In the genomic region with DNA sequence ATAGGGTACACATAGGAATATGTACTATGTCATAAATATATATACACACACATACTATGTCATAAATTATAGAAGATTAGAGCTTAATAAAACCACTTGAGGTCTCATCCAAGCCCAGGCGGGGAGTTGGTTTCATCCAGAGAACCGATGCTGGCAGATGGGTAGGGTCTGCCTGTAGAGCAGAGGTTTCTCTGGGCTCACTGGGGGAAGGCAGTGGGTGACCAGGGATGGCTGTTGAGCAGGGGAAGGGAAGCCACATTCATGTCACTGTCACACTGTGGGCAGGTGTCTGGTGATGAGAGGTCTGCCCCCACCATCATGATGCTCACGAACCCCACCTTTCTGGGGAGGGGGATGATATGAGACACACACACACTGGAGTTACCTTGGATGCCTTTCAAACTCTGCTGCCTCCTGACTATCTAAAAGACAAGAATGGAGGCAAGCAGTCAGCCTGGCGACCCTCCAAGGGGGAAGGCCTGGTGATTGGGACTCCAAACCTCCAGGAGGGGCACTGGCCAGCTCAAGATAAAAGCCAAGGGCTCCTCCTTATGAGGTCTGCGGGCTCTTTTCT, we compare ENCODE assay signal across 30 cellular contexts.
"Had no signal": no experiment of that assay in that cellular context is flagged by ENCODE, and none has a peak within 500 bp of the region (broad histone marks: within the 10 kb centered on the region; RNA-seq: fewer than 3 reads in every experiment).

No MANE protein-coding gene starts in this region.

- H3K4me3 Mint-ChIP-seq: activated B cell treated with CpG ODN at 0.5 μM for 24 hours; activated CD4-positive, alpha-beta T cell treated with anti-CD3 and anti-CD28 coated beads for 36 hours; activated naive CD4-positive, alpha-beta T cell treated with anti-CD3 and anti-CD28 coated beads, Interleukin-2, amount 50 U/mL, for 24 hours; nephron; stimulated activated memory B cell treated with anti-CD40 and anti-IgM and Interleukin-4, amounts not matched to agents 10 μg/mL and 1 μg/mL and 100 μg/mL, for 72 hours; stimulated activated naive CD8-positive, alpha-beta T cell treated with anti-CD3 and anti-CD28 coated beads, Interleukin-15, amount 100 ng/mL, for 72 hours; type B pancreatic cell had no signal

- H3K9me3 ChIP-seq: colonic mucosa, neutrophil, ovary, prostate gland, sigmoid colon, uterus had no signal

- DNase-seq: activated B cell treated with CpG ODN at 0.5 μM for 24 hours; activated CD4-positive, alpha-beta T cell treated with anti-CD3 and anti-CD28 coated beads for 36 hours; activated CD4-positive, alpha-beta T cell treated with anti-CD3 and anti-CD28 coated beads, Interleukin-2, amount 50 U/mL, for 4 hours; activated gamma-delta T cell; activated T-cell treated with anti-CD3 and anti-CD28 coated beads for 4 hours; anterior cingulate cortex; cerebellar nuclear complex; colonic mucosa; dorsolateral prefrontal cortex; effector memory CD4-positive, alpha-beta T cell; islet precursor cell; left ventricle myocardium superior; sigmoid colon; small intestine; stimulated activated CD4-positive, alpha-beta T cell treated with anti-CD3 and anti-CD28 coated beads, Interleukin-1b, Interleukin-23, amount 100 ng/mL, for 48 hours; stimulated activated CD4-positive, alpha-beta T cell treated with anti-CD3 and anti-CD28 coated beads, Interleukin-4, amount 100 ng/mL, for 4 hours; stimulated activated CD8-positive, alpha-beta memory T cell treated with anti-CD3 and anti-CD28 coated beads, Interleukin-4, amount 100 ng/mL, for 48 hours; stimulated activated naive CD8-positive, alpha-beta T cell treated with anti-CD3 and anti-CD28 coated beads, Interleukin-15, amount 100 ng/mL, for 72 hours; substantia nigra; T1000; uterus had no signal

- H3K9me3 Mint-ChIP-seq: activated naive CD4-positive, alpha-beta T cell treated with anti-CD3 and anti-CD28 coated beads, Interleukin-2, amount 50 U/mL, for 24 hours; nephron; stimulated activated memory B cell treated with anti-CD40 and anti-IgM and Interleukin-4, amounts not matched to agents 10 μg/mL and 1 μg/mL and 100 μg/mL, for 72 hours; stimulated activated naive CD8-positive, alpha-beta T cell treated with anti-CD3 and anti-CD28 coated beads, Interleukin-15, amount 100 ng/mL, for 72 hours had no signal

- H3K27ac ChIP-seq: colonic mucosa, dorsolateral prefrontal cortex, gastroesophageal sphincter, hepatocyte, neutrophil, ovary, prostate gland, sigmoid colon, uterus had no signal

- H3K27me3 ChIP-seq: colonic mucosa, dorsolateral prefrontal cortex, hepatocyte, neutrophil, ovary, uterus had no signal

- H3K4me1 ChIP-seq: colonic mucosa, prostate gland, sigmoid colon, uterus had no signal

- H3K36me3 Mint-ChIP-seq: stimulated activated memory B cell treated with anti-CD40 and anti-IgM and Interleukin-4, amounts not matched to agents 10 μg/mL and 1 μg/mL and 100 μg/mL, for 72 hours had no signal

- H3K27me3 Mint-ChIP-seq: activated B cell treated with CpG ODN at 0.5 μM for 24 hours; activated CD4-positive, alpha-beta T cell treated with anti-CD3 and anti-CD28 coated beads for 36 hours; activated naive CD4-positive, alpha-beta T cell treated with anti-CD3 and anti-CD28 coated beads, Interleukin-2, amount 50 U/mL, for 24 hours; stimulated activated memory B cell treated with anti-CD40 and anti-IgM and Interleukin-4, amounts not matched to agents 10 μg/mL and 1 μg/mL and 100 μg/mL, for 72 hours; stimulated activated naive CD8-positive, alpha-beta T cell treated with anti-CD3 and anti-CD28 coated beads, Interleukin-15, amount 100 ng/mL, for 72 hours; type B pancreatic cell had no signal

- H3K27ac Mint-ChIP-seq: activated B cell treated with CpG ODN at 0.5 μM for 24 hours; activated CD4-positive, alpha-beta T cell treated with anti-CD3 and anti-CD28 coated beads for 36 hours; activated naive CD4-positive, alpha-beta T cell treated with anti-CD3 and anti-CD28 coated beads, Interleukin-2, amount 50 U/mL, for 24 hours; nephron; stimulated activated memory B cell treated with anti-CD40 and anti-IgM and Interleukin-4, amounts not matched to agents 10 μg/mL and 1 μg/mL and 100 μg/mL, for 72 hours; type B pancreatic cell had no signal

- H3K36me3 ChIP-seq: colonic mucosa, gastroesophageal sphincter, neutrophil, ovary, prostate gland, sigmoid colon, uterus had no signal

- H3K4me3 ChIP-seq: colonic mucosa, dorsolateral prefrontal cortex, gastroesophageal sphincter, hepatocyte, ovary, prostate gland, sigmoid colon, uterus had no signal

- H3K4me1 Mint-ChIP-seq: activated B cell treated with CpG ODN at 0.5 μM for 24 hours; activated naive CD4-positive, alpha-beta T cell treated with anti-CD3 and anti-CD28 coated beads, Interleukin-2, amount 50 U/mL, for 24 hours; nephron; stimulated activated memory B cell treated with anti-CD40 and anti-IgM and Interleukin-4, amounts not matched to agents 10 μg/mL and 1 μg/mL and 100 μg/mL, for 72 hours; stimulated activated naive CD8-positive, alpha-beta T cell treated with anti-CD3 and anti-CD28 coated beads, Interleukin-15, amount 100 ng/mL, for 72 hours had no signal
